ENCODE assay signal across 9 cellular contexts in genomic region chr14:103361868-103362267, GRCh38. TPM values are rescaled to one million over a fixed set of nuclear protein-coding genes. Genes with fewer than 3 reads are reported as not detected.
DNase-seq lines count a peak whose midpoint lies in the region; ATAC-seq and TF ChIP-seq lines count a peak whose summit lies in the region.
"Had no signal": no experiment of that assay in that cellular context is flagged by ENCODE, and none has a peak within 500 bp of the region (broad histone marks: within the 10 kb centered on the region; RNA-seq: fewer than 3 reads in every experiment).

No MANE protein-coding gene starts in this region.

- CTCF ChIA-PET in BJ (lab: Yijun Ruan, JAX), result interaction anchor here (0.5 kb wide), 1 partner anchor 32 kb away, joined by 3 read pairs; no protein-coding TSS in a partner anchor

- 75 to 80% methylated on average over 5 of the region's 5 CpGs for WGBS in thyroid gland, 2 donors

- ATAC-seq in lower lobe of right lung, result peak; percentile 31 to 37
- ATAC-seq: T-cell had no signal

- DNase-seq in BJ (ENCODE audit: low read depth), result peak; percentile 87
- peak; percentile 76 for DNase-seq in LoVo (ENCODE audit: low spot score)
- peak; percentile 76 for DNase-seq in astrocyte of the cerebellum (ENCODE audit: low read depth)
- DNase-seq in lower lobe of right lung, result no peak
- no peak for DNase-seq in thyroid gland
- DNase-seq in NCI-H2107 treated with DMSO at 0.1 percent for 48 hours (lab: John Stamatoyannopoulos, UW; ENCODE audit: unreplicated experiment), result no peak
- DNase-seq in NAMALWA (ENCODE audit: low spot score), result no peak
- DNase-seq in medulla oblongata (ENCODE audit: extremely low spot score), result no peak
- DNase-seq: T-cell had no signal

- no peak overlapping the region for H3K27ac ChIP-seq in lower lobe of right lung
- no peak overlapping the region for H3K27ac ChIP-seq in thyroid gland

- POLR2A ChIA-PET in BJ (lab: Charles Lee), result no interaction called here

- no peaks in the 10 kb centered on the region for H3K4me1 ChIP-seq in lower lobe of right lung
- no peaks in the 10 kb centered on the region for H3K4me1 ChIP-seq in thyroid gland

- H3K9me3 ChIP-seq in lower lobe of right lung, result peaks cover 5% of the 10 kb centered on the region
- H3K9me3 ChIP-seq in thyroid gland, result no peaks in the 10 kb centered on the region

- no peak overlapping the region for H3K4me3 ChIP-seq in BJ (ENCODE audit: low read depth, low read length)
- H3K4me3 ChIP-seq in astrocyte of the cerebellum (ENCODE audit: low read depth, low read length), result no peak overlapping the region
- H3K4me3 ChIP-seq in lower lobe of right lung, result no peak overlapping the region
- H3K4me3 ChIP-seq in thyroid gland (replicated peaks in 1 of 3), result no peak overlapping the region

- no peak for TF ChIP-seq CTCF in BJ (IDR thresholded peaks at IDR 0.05; ENCODE audit: insufficient read depth, low read depth, low read length)
- TF ChIP-seq CTCF in astrocyte of the cerebellum (IDR thresholded peaks at IDR 0.05; ENCODE audit: low read depth, low read length, missing control alignments), result no peak
- TF ChIP-seq CTCF in lower lobe of right lung (IDR thresholded peaks at IDR 0.05), result no peak
- TF ChIP-seq CTCF in thyroid gland (IDR thresholded peaks at IDR 0.05), result no peak

- intact Hi-C loops in lower lobe of right lung (cut with DNase I), result no loop called here
- intact Hi-C loops in thyroid gland (cut with DNase I), result no loop called here

- TF ChIP-seq POLR2A in thyroid gland (IDR thresholded peaks at IDR 0.05), result no peak

- H3K36me3 ChIP-seq in BJ (ENCODE audit: control insufficient read depth, insufficient read depth, low read length) (no peaks in the 10 kb centered on the region), lower lobe of right lung (no peaks in the 10 kb centered on the region), thyroid gland (no peaks in the 10 kb centered on the region)

- in situ Hi-C loops in astrocyte of the cerebellum (cut with HindIII; ENCODE audit: low sequenced_read_pairs), result no loop called here

- H3K27me3 ChIP-seq in BJ (ENCODE audit: control insufficient read depth, insufficient read depth, low read length), result no peaks in the 10 kb centered on the region
- H3K27me3 ChIP-seq in lower lobe of right lung (ENCODE audit: low read depth), result no peaks in the 10 kb centered on the region
- H3K27me3 ChIP-seq in thyroid gland, result no peaks in the 10 kb centered on the region

RNA-seq across cellular contexts. Expression of gene MARK3, which starts 23.3 kb away (rescaled TPM):
- polyA plus RNA-seq in BJ (2011; rRNA removed), result 73.9 and 87.0 TPM in 2 replicates
- 49.9 and 62.6 TPM in 2 replicates for polyA minus RNA-seq in BJ (2011; rRNA and poly(A)+ RNA removed)
- total RNA-seq in lower lobe of right lung, result 99.4 TPM
- total RNA-seq in thyroid gland, result 100 to 1,000 TPM; 105 to 164 (median 114) TPM

RNA-seq across cellular contexts. Expression of gene EIF5, which starts 27.8 kb away (rescaled TPM):
- polyA plus RNA-seq in BJ (2011; rRNA removed), result 282 and 340 TPM in 2 replicates
- polyA minus RNA-seq in BJ (2011; rRNA and poly(A)+ RNA removed), result 119 and 129 TPM in 2 replicates
- total RNA-seq in lower lobe of right lung, result 266 TPM
- 100 to 1,000 TPM; 257 to 428 (median 329) TPM for total RNA-seq in thyroid gland

Comparison
In these comparisons a context has a peak if more than half of its experiments do, and no peak if none do; other contexts are left out.
1. DNase-seq: peak in BJ (single experiment), LoVo (single experiment) and astrocyte of the cerebellum (single experiment); none in lower lobe of right lung (single experiment), thyroid gland (0 of 2), NCI-H2107 treated with DMSO at 0.1 percent for 48 hours (single experiment), NAMALWA (single experiment) and medulla oblongata (single experiment).